In genomic region chr6:89439014-89439413, GRCh38 we compare ENCODE assay signal across 34 cellular contexts.
"Had no signal": no experiment of that assay in that cellular context is flagged by ENCODE, and none has a peak within 500 bp of the region (broad histone marks: within the 10 kb centered on the region; RNA-seq: fewer than 3 reads in every experiment).

No MANE protein-coding gene starts in this region.

- H3K9ac ChIP-seq: KMS-11 had no signal

- H3K9me3 ChIP-seq: MG63 had no signal

- H3K36me3 ChIP-seq: MG63 had no signal

- H3K27me3 ChIP-seq: MG63 had no signal

- DNase-seq: Karpas-422, Kasumi-1, MG63, MM.1S, NCI-H1048, NCI-H1092, NCI-H1092 treated with DMSO at 0.1 percent for 48 hours, NCI-H1105, NCI-H1105 treated with DMSO at 0.1 percent for 48 hours, NCI-H1417, NCI-H1417 treated with DMSO at 0.1 percent for 48 hours, NCI-H1436, NCI-H1436 treated with DMSO at 0.1 percent for 48 hours, NCI-H146, NCI-H1694, NCI-H1694 treated with DMSO at 0.1 percent for 48 hours, NCI-H187, NCI-H187 treated with DMSO at 0.1 percent for 48 hours, NCI-H1930, NCI-H2029, NCI-H2029 treated with DMSO at 0.1 percent for 48 hours, NCI-H2081, NCI-H2081 treated with DMSO at 0.1 percent for 48 hours, NCI-H2107, NCI-H2171, NCI-H2171 treated with DMSO at 0.1 percent for 48 hours, NCI-H2227 treated with DMSO at 0.1 percent for 48 hours, NCI-H226, NCI-H345, NCI-H446, NCI-H446 treated with DMSO at 0.1 percent for 48 hours, NCI-H510A, NCI-H510A treated with DMSO at 0.1 percent for 48 hours had no signal

- H3K4me3 ChIP-seq: MG63 had no signal

- H3K27ac ChIP-seq: KMS-11 had no signal
